Comparison of ENCODE assay signal across 8 cellular contexts in genomic region chr9:2018162-2018643, GRCh38. TPM values are rescaled to one million over a fixed set of nuclear protein-coding genes. Genes with fewer than 3 reads are reported as not detected.
DNase-seq lines count a peak whose midpoint lies in the region; ATAC-seq and TF ChIP-seq lines count a peak whose summit lies in the region.

No MANE protein-coding gene starts in this region.

- H3K79me2 ChIP-seq in KMS-11 (ENCODE audit: insufficient read depth, low read depth), result peaks cover 78% of the 10 kb centered on the region

- H3K4me3 ChIP-seq in AG10803 (ENCODE audit: low read length) (peak overlapping the region; percentile 94), KMS-11 (IDR thresholded peaks at IDR 0.05; ENCODE audit: insufficient read depth, low read depth, low read length) (no peak overlapping the region)

- H3K27me3 Mint-ChIP-seq in brain, result peaks cover 16% of the 10 kb centered on the region
- H3K27me3 Mint-ChIP-seq in mesothelial cell of epicardium (ENCODE audit: low read depth), result no peaks in the 10 kb centered on the region

- peak overlapping the region; percentile 82 for H3K4me2 ChIP-seq in KMS-11

- peak overlapping the region; percentile 85 for H3K9ac ChIP-seq in KMS-11

- peaks cover 56% of the 10 kb centered on the region for H3K4me1 ChIP-seq in KMS-11 (ENCODE audit: low read depth, poor library complexity, severe bottlenecking)

- H3K36me3 Mint-ChIP-seq in brain (no peaks in the 10 kb centered on the region), mesothelial cell of epicardium (no peaks in the 10 kb centered on the region)

- peak overlapping the region; percentile 92 to 99 (median 99) for H3K27ac Mint-ChIP-seq in brain
- H3K27ac Mint-ChIP-seq in mesothelial cell of epicardium, result peak overlapping the region; percentile 94

- DNase-seq in AG10803 (ENCODE audit: low read depth), result no peak
- no peak for DNase-seq in mesothelial cell of epicardium (ENCODE audit: low spot score in 2 of 2, unreplicated experiment in 2 of 2)
- DNase-seq in UCSD-AML1 (lab: John Stamatoyannopoulos, UW; ENCODE audit: unreplicated experiment), result no peak
- no peak for DNase-seq in NCI-H526 treated with DMSO at 0.1 percent for 48 hours (lab: John Stamatoyannopoulos, UW)

- peak overlapping the region; percentile 98 to 100 (median 99) for H3K4me3 Mint-ChIP-seq in brain
- peak overlapping the region; percentile 92 for H3K4me3 Mint-ChIP-seq in mesothelial cell of epicardium

- peaks cover 0 to 3% (median 0%) of the 10 kb centered on the region in 5 experiments for H3K9me3 Mint-ChIP-seq in brain
- no peaks in the 10 kb centered on the region for H3K9me3 Mint-ChIP-seq in mesothelial cell of epicardium

- H3K27me3 ChIP-seq in KMS-11 (ENCODE audit: insufficient read depth, low read depth), result no peaks in the 10 kb centered on the region

- ATAC-seq in HG03039 (IDR thresholded peaks at IDR 0.05; ENCODE audit: unreplicated experiment) (no peak), HG03095 (IDR thresholded peaks at IDR 0.05; ENCODE audit: unreplicated experiment) (no peak)

- no peak for TF ChIP-seq CTCF in AG10803 (conservative IDR thresholded peaks at IDR 0.05; ENCODE audit: low read length)
- TF ChIP-seq CTCF in KMS-11 (conservative IDR thresholded peaks at IDR 0.05; ENCODE audit: low read depth, low read length), result no peak
- TF ChIP-seq CTCF in brain (conservative IDR thresholded peaks at IDR 0.05), result no peak
- no peak for TF ChIP-seq CTCF in mesothelial cell of epicardium (IDR thresholded peaks at IDR 0.05; ENCODE audit: unreplicated experiment)

- no peaks in the 10 kb centered on the region for H3K36me3 ChIP-seq in KMS-11 (ENCODE audit: insufficient read depth)

- no peak overlapping the region for H2AFZ ChIP-seq in KMS-11 (ENCODE audit: low read depth)

- H3K4me1 Mint-ChIP-seq in brain (peaks cover 63% of the 10 kb centered on the region), mesothelial cell of epicardium (peaks cover 51% of the 10 kb centered on the region)

- peaks cover 14% of the 10 kb centered on the region for H4K20me1 ChIP-seq in KMS-11 (ENCODE audit: insufficient read depth)

- peak overlapping the region; percentile 93 for H3K27ac ChIP-seq in KMS-11

RNA-seq across cellular contexts. Expression of gene SMARCA2, which starts 3.1 kb away (rescaled TPM):
- 46.7 TPM for polyA plus RNA-seq in brain (ENCODE audit: insufficient read depth, low read depth, low replicate concordance)
- total RNA-seq in mesothelial cell of epicardium, result 81.2 to 96.2 TPM (median 93.6 TPM) in 3 replicates
